In the genomic region with DNA sequence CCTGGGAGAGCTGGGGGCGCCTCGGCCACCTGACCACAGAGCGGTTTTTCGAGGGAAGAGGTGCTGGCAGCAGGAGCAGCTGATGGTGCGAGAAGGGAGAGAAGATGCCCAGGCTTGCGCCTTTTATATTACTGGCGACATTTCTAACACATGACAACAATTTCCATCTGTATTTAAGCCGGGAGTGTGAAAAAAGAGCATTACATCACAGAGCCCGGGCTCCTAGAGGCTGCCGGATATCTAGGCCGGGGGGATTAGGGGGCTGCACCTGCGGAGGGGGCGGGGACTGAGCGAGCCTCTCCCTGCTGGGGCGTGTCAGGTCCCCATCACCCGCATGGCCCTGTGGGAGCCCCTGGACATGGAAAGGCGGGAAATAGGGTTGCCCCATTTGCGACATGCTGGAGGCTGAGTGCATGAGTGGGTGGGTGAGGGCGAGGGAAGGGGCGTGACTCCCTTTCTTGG, we compare ENCODE assay signal across 12 cellular contexts.
DNase-seq lines count a peak whose midpoint lies in the region; ATAC-seq and TF ChIP-seq lines count a peak whose summit lies in the region.
"Had no signal": no experiment of that assay in that cellular context is flagged by ENCODE, and none has a peak within 500 bp of the region (broad histone marks: within the 10 kb centered on the region; RNA-seq: fewer than 3 reads in every experiment).

No MANE protein-coding gene starts in this region.

- H3K4me2 ChIP-seq in osteoblast (ENCODE audit: insufficient read depth, low read length): peak overlapping the region; percentile 71

- H3K36me3 ChIP-seq in osteoblast (ENCODE audit: insufficient read depth, low read length): no peaks in the 10 kb centered on the region
- H3K36me3 ChIP-seq: BE2C had no signal

- intact Hi-C loops in head of caudate nucleus (cut with DNase I): loop anchor here (10.0 kb wide), 1 partner anchor 113 kb away; no protein-coding TSS in a partner anchor

- no peak overlapping the region for H2AFZ ChIP-seq in osteoblast (ENCODE audit: low read length)

- DNase-seq in Ammon's horn (ENCODE audit: low spot score) (peak; percentile 39), head of caudate nucleus (peak in 39 of 42 donors; percentile 7 to 71 (median 36)), osteoblast (ENCODE audit: insufficient read length, low spot score, missing footprints) (peak; percentile 75), NCI-H128 (lab: John Stamatoyannopoulos, UW; ENCODE audit: unreplicated experiment) (no peak)
- DNase-seq: activated CD4-positive, alpha-beta memory T cell treated with anti-CD3 and anti-CD28 coated beads for 36 hours; naive B cell; NCI-H226 had no signal

- TF ChIP-seq CTCF in osteoblast (IDR thresholded peaks at IDR 0.05; ENCODE audit: extremely low read depth, low read depth, low read length): no peak

- H4K20me1 ChIP-seq in osteoblast (ENCODE audit: insufficient read depth, low read length): peaks cover 76% of the 10 kb centered on the region

- peaks cover 44% of the 10 kb centered on the region for H3K79me2 ChIP-seq in osteoblast (ENCODE audit: insufficient read depth, low read length)

- no peaks in the 10 kb centered on the region for H3K27me3 ChIP-seq in osteoblast (ENCODE audit: insufficient read depth, low read length)
- H3K27me3 ChIP-seq: BE2C had no signal

- H3K27ac ChIP-seq in osteoblast (ENCODE audit: low read depth, low read length): no peak overlapping the region

- no peaks in the 10 kb centered on the region for H3K9me3 ChIP-seq in osteoblast (ENCODE audit: low read depth, low read length)
- H3K9me3 ChIP-seq: BE2C had no signal

- ATAC-seq in SK-N-SH treated with all-trans-retinoic acid at 6 μM for 48 hours (peak; percentile 11; the same call in 2 of the 3 replicates), HG02884 (IDR thresholded peaks at IDR 0.05; ENCODE audit: unreplicated experiment) (no peak), HG02938 (IDR thresholded peaks at IDR 0.05; ENCODE audit: unreplicated experiment) (no peak), GM19351 (IDR thresholded peaks at IDR 0.05; ENCODE audit: unreplicated experiment) (no peak)

- no peaks in the 10 kb centered on the region for H3K4me1 ChIP-seq in osteoblast (ENCODE audit: insufficient read depth, low read length)

- peak overlapping the region; percentile 62 for H3K4me3 ChIP-seq in osteoblast (ENCODE audit: insufficient read depth, low read length)

TF ChIP-seq in SK-N-SH treated with all-trans-retinoic acid at 6 μM for 48 hours, 23 proteins besides CTCF, POLR2A, EP300 and RAD21:
- TF ChIP-seq, protein P1, sequence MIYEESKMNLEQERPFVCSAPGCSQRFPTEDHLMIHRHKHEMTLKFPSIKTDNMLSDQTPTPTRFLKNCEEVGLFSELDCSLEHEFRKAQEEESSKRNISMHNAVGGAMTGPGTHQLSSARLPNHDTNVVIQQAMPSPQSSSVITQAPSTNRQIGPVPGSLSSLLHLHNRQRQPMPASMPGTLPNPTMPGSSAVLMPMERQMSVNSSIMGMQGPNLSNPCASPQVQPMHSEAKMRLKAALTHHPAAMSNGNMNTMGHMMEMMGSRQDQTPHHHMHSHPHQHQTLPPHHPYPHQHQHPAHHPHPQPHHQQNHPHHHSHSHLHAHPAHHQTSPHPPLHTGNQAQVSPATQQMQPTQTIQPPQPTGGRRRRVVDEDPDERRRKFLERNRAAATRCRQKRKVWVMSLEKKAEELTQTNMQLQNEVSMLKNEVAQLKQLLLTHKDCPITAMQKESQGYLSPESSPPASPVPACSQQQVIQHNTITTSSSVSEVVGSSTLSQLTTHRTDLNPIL (CRISPR knock-in tag; IDR thresholded peaks at IDR 0.05; ENCODE audit: low read depth): no peak
- TF ChIP-seq ZNF565 (CRISPR knock-in tag; conservative IDR thresholded peaks at IDR 0.05; ENCODE audit: low read depth) (no peak), CSDC2 (CRISPR knock-in tag; IDR thresholded peaks at IDR 0.05) (no peak), BACH2 (CRISPR knock-in tag; IDR thresholded peaks at IDR 0.05; ENCODE audit: borderline replicate concordance) (no peak), OSR1 (CRISPR knock-in tag; IDR thresholded peaks at IDR 0.05) (no peak), PPARA (CRISPR knock-in tag; IDR thresholded peaks at IDR 0.05; ENCODE audit: borderline replicate concordance) (no peak), ISL1 (CRISPR knock-in tag; IDR thresholded peaks at IDR 0.05) (no peak), GLIS3 (CRISPR knock-in tag; IDR thresholded peaks at IDR 0.05) (no peak), SNAI2 (CRISPR knock-in tag; IDR thresholded peaks at IDR 0.05) (no peak), ZC3H10 (CRISPR knock-in tag; IDR thresholded peaks at IDR 0.05) (no peak)
- TF ChIP-seq, protein P2, sequence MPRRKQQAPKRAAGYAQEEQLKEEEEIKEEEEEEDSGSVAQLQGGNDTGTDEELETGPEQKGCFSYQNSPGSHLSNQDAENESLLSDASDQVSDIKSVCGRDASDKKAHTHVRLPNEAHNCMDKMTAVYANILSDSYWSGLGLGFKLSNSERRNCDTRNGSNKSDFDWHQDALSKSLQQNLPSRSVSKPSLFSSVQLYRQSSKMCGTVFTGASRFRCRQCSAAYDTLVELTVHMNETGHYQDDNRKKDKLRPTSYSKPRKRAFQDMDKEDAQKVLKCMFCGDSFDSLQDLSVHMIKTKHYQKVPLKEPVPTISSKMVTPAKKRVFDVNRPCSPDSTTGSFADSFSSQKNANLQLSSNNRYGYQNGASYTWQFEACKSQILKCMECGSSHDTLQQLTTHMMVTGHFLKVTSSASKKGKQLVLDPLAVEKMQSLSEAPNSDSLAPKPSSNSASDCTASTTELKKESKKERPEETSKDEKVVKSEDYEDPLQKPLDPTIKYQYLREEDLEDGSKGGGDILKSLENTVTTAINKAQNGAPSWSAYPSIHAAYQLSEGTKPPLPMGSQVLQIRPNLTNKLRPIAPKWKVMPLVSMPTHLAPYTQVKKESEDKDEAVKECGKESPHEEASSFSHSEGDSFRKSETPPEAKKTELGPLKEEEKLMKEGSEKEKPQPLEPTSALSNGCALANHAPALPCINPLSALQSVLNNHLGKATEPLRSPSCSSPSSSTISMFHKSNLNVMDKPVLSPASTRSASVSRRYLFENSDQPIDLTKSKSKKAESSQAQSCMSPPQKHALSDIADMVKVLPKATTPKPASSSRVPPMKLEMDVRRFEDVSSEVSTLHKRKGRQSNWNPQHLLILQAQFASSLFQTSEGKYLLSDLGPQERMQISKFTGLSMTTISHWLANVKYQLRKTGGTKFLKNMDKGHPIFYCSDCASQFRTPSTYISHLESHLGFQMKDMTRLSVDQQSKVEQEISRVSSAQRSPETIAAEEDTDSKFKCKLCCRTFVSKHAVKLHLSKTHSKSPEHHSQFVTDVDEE (CRISPR knock-in tag; IDR thresholded peaks at IDR 0.05): no peak
